8 cellular contexts compared by ENCODE assay signal in the genomic region with DNA sequence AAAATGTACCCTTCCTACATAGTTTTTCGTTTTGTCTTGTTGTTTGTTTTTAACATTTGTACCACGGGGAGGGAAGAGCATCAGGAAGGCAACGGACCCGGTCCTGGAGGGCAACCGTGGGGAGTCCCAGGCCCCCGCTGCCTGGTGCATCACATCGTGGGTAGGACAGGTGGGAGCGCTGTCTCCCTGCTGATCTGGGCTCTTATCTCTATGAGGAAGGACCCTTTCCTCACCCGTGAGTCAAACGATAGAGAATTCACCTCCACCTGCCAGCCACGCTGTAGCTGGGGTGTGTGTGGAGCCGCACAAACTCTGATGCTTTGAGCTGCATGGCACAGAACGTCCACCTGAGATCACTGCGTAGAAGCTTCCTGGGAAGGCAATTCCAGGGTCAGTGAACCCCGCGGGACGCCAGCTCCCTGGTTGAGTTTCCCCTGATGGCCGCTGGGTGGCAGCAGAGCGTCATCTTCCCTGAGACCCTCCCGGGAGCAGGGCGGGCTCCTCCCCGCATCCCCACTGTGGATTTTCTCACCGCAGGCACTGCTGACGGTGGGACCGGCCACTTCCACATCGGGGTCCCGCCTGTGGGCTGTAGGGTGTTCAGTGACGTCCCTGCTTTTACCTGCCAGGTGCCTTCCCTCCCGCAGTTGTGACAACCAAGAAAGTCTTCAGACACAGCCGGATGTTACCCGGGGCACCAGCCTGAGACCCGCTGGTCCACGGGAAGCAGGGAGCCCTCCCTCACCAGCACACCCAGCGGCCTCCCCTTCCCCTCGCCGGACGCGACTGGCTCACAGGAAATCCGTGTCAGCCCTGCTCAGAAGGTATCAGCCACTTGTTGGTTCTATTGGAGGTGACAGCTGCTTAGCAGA. TPM values are rescaled to one million over a fixed set of nuclear protein-coding genes. Genes with fewer than 3 reads are reported as not detected.
DNase-seq lines count a peak whose midpoint lies in the region; ATAC-seq and TF ChIP-seq lines count a peak whose summit lies in the region.

No MANE protein-coding gene starts in this region.

- peaks cover 21% of the 10 kb centered on the region for H3K27me3 Mint-ChIP-seq in nephron (ENCODE audit: low read depth)

- peak overlapping the region; percentile 46 to 55 (median 54) for H3K4me3 Mint-ChIP-seq in nephron

- H3K27ac Mint-ChIP-seq in nephron, result no peak overlapping the region

- peak; percentile 49 for ATAC-seq in HG02759 (IDR thresholded peaks at IDR 0.05; ENCODE audit: unreplicated experiment)
- peak; percentile 71 for ATAC-seq in esophagus mucosa
- ATAC-seq in GM21825 (IDR thresholded peaks at IDR 0.05; ENCODE audit: unreplicated experiment), result no peak

- DNase-seq in Caki2 (ENCODE audit: low read depth), result peak; percentile 54
- peak; percentile 53 for DNase-seq in NCI-H774 (lab: John Stamatoyannopoulos, UW)
- peak; percentile 56 for DNase-seq in activated T-cell treated with anti-CD3 and anti-CD28 coated beads for 4 hours
- peak; percentile 38 for DNase-seq in stimulated activated naive CD4-positive, alpha-beta T cell treated with Interleukin-2 at 50 U/mL for 16 hours (lab: John Stamatoyannopoulos, UW)

- no peaks in the 10 kb centered on the region for H3K4me1 Mint-ChIP-seq in nephron

- H3K9me3 Mint-ChIP-seq in nephron, result peaks cover 4% of the 10 kb centered on the region

- TF ChIP-seq CTCF in nephron (IDR thresholded peaks at IDR 0.05; ENCODE audit: unreplicated experiment in 3 of 3), result peak; percentile 87 to 90 (median 90)

- in situ Hi-C loops in Caki2 (cut with HindIII; ENCODE audit: low pct_unique_long_range_greater_than_20kb, low sequenced_read_pairs), result no loop called here

- H3K36me3 Mint-ChIP-seq in nephron (ENCODE audit: low read depth), result no peaks in the 10 kb centered on the region

RNA-seq across cellular contexts. Expression of a gene that starts 54.7 kb away (rescaled TPM):
- total RNA-seq in Caki2 (2014; rRNA removed; shearing (Covaris generic); ENCODE audit: low replicate concordance), result 63.4 and 64.2 TPM in 2 replicates
- total RNA-seq in esophagus mucosa, result 24.4 TPM
